Comparison of ENCODE assay signal across 1 cellular context in the genomic region with DNA sequence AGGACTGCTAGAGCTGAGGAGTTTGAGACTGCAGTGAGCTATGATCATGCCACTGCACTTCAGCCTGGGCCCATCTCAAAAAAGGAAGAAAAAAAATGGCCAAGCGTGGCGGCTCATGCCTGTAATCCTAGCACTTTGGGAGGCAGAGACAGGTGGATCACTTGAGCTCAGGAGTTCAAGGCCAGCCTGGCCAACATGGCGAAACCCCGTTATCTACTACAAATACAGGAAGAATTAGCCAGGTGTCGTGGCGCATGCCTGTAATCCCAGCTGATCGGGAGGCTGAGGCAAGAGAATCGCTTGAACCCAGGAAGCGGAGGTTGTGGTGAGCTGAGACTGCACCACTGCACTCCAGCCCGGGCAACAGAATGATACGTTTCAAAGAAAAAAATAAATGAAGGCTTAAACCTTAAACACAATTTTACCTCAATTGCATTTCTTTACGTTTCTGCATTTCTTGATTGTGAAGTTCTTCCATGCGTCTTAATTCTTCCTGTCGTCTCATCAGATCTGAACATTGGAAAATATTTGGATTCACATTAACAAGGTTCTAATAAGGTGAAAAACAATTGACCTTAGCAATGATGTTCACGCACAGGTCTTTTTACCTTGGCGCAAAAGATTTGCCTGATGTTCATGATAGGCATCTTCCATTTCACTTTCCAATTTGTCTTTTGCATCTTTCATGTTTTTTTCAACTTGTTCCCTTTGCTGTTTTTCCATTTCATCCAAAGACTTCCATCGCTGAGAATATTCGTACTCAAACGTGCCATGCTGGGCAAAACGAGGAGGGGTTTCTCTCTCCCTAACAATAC.
TF ChIP-seq lines count a peak whose summit lies in the region.

No MANE protein-coding gene starts in this region.

TF ChIP-seq in HepG2, 621 proteins besides CTCF, POLR2A, EP300 and RAD21 (continued from another document and continues in another):
- peak; percentile 72 for TF ChIP-seq ZHX1 (CRISPR knock-in tag; IDR thresholded peaks at IDR 0.05; ENCODE audit: low read depth)
- no peak for TF ChIP-seq FOXP1 (IDR thresholded peaks at IDR 0.05)
- no peak for TF ChIP-seq FOXP1 (CRISPR knock-in tag; IDR thresholded peaks at IDR 0.05)
- TF ChIP-seq ZNF367 (CRISPR knock-in tag; IDR thresholded peaks at IDR 0.05; ENCODE audit: borderline replicate concordance) = no peak
- TF ChIP-seq DBP (CRISPR knock-in tag; IDR thresholded peaks at IDR 0.05; ENCODE audit: not compliant biosample characterization) = no peak
- TF ChIP-seq REXO4 (CRISPR knock-in tag; IDR thresholded peaks at IDR 0.05; ENCODE audit: borderline replicate concordance) = no peak
- TF ChIP-seq ZNF292 (CRISPR knock-in tag; IDR thresholded peaks at IDR 0.05; ENCODE audit: borderline replicate concordance, low read depth) = no peak
- no peak for TF ChIP-seq ATAD3A (CRISPR knock-in tag; IDR thresholded peaks at IDR 0.05)
- TF ChIP-seq HNRNPUL1 (IDR thresholded peaks at IDR 0.05; ENCODE audit: low read depth, low read length) = no peak
- TF ChIP-seq, protein P1, sequence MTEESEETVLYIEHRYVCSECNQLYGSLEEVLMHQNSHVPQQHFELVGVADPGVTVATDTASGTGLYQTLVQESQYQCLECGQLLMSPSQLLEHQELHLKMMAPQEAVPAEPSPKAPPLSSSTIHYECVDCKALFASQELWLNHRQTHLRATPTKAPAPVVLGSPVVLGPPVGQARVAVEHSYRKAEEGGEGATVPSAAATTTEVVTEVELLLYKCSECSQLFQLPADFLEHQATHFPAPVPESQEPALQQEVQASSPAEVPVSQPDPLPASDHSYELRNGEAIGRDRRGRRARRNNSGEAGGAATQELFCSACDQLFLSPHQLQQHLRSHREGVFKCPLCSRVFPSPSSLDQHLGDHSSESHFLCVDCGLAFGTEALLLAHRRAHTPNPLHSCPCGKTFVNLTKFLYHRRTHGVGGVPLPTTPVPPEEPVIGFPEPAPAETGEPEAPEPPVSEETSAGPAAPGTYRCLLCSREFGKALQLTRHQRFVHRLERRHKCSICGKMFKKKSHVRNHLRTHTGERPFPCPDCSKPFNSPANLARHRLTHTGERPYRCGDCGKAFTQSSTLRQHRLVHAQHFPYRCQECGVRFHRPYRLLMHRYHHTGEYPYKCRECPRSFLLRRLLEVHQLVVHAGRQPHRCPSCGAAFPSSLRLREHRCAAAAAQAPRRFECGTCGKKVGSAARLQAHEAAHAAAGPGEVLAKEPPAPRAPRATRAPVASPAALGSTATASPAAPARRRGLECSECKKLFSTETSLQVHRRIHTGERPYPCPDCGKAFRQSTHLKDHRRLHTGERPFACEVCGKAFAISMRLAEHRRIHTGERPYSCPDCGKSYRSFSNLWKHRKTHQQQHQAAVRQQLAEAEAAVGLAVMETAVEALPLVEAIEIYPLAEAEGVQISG (CRISPR knock-in tag; IDR thresholded peaks at IDR 0.05) = peak; percentile 56
- TF ChIP-seq FOSL2 (CRISPR knock-in tag; IDR thresholded peaks at IDR 0.05) = peak; percentile 17; the same call in 1 of the 2 replicates
- no peak for TF ChIP-seq PBX3 (CRISPR knock-in tag; IDR thresholded peaks at IDR 0.05; ENCODE audit: borderline replicate concordance)
- TF ChIP-seq BCLAF1 (IDR thresholded peaks at IDR 0.05) = no peak
- TF ChIP-seq MTA1 (CRISPR knock-in tag; IDR thresholded peaks at IDR 0.05; ENCODE audit: borderline replicate concordance) = no peak
- no peak for TF ChIP-seq YEATS2 (CRISPR knock-in tag; IDR thresholded peaks at IDR 0.05; ENCODE audit: borderline replicate concordance)
- TF ChIP-seq, protein P2, sequence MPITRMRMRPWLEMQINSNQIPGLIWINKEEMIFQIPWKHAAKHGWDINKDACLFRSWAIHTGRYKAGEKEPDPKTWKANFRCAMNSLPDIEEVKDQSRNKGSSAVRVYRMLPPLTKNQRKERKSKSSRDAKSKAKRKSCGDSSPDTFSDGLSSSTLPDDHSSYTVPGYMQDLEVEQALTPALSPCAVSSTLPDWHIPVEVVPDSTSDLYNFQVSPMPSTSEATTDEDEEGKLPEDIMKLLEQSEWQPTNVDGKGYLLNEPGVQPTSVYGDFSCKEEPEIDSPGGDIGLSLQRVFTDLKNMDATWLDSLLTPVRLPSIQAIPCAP (CRISPR knock-in tag; IDR thresholded peaks at IDR 0.05; ENCODE audit: low read depth) = no peak
- TF ChIP-seq BHLHE40 (IDR thresholded peaks at IDR 0.05; ENCODE audit: low read length) = no peak
- no peak for TF ChIP-seq SMARCE1 (IDR thresholded peaks at IDR 0.05; ENCODE audit: borderline replicate concordance)
- no peak for TF ChIP-seq ZNF597 (CRISPR knock-in tag; IDR thresholded peaks at IDR 0.05)
- TF ChIP-seq HMGA1 (CRISPR knock-in tag; conservative IDR thresholded peaks at IDR 0.05) = no peak
- no peak for TF ChIP-seq ZNF543 (CRISPR knock-in tag; IDR thresholded peaks at IDR 0.05)
- 0 out of 2 replicates have a peak, but pooled peaks have one; percentile 44 for TF ChIP-seq ZFP90 (CRISPR knock-in tag; IDR thresholded peaks at IDR 0.05; ENCODE audit: borderline replicate concordance)
- no peak for TF ChIP-seq RAD51 (IDR thresholded peaks at IDR 0.05; ENCODE audit: borderline replicate concordance)
- TF ChIP-seq ESRRA (CRISPR knock-in tag; IDR thresholded peaks at IDR 0.05; ENCODE audit: low read depth) = no peak
- TF ChIP-seq CAMTA2 (CRISPR knock-in tag; IDR thresholded peaks at IDR 0.05; ENCODE audit: borderline replicate concordance) = no peak
- TF ChIP-seq KDM1A (CRISPR knock-in tag; IDR thresholded peaks at IDR 0.05) = no peak
- TF ChIP-seq, protein P3, sequence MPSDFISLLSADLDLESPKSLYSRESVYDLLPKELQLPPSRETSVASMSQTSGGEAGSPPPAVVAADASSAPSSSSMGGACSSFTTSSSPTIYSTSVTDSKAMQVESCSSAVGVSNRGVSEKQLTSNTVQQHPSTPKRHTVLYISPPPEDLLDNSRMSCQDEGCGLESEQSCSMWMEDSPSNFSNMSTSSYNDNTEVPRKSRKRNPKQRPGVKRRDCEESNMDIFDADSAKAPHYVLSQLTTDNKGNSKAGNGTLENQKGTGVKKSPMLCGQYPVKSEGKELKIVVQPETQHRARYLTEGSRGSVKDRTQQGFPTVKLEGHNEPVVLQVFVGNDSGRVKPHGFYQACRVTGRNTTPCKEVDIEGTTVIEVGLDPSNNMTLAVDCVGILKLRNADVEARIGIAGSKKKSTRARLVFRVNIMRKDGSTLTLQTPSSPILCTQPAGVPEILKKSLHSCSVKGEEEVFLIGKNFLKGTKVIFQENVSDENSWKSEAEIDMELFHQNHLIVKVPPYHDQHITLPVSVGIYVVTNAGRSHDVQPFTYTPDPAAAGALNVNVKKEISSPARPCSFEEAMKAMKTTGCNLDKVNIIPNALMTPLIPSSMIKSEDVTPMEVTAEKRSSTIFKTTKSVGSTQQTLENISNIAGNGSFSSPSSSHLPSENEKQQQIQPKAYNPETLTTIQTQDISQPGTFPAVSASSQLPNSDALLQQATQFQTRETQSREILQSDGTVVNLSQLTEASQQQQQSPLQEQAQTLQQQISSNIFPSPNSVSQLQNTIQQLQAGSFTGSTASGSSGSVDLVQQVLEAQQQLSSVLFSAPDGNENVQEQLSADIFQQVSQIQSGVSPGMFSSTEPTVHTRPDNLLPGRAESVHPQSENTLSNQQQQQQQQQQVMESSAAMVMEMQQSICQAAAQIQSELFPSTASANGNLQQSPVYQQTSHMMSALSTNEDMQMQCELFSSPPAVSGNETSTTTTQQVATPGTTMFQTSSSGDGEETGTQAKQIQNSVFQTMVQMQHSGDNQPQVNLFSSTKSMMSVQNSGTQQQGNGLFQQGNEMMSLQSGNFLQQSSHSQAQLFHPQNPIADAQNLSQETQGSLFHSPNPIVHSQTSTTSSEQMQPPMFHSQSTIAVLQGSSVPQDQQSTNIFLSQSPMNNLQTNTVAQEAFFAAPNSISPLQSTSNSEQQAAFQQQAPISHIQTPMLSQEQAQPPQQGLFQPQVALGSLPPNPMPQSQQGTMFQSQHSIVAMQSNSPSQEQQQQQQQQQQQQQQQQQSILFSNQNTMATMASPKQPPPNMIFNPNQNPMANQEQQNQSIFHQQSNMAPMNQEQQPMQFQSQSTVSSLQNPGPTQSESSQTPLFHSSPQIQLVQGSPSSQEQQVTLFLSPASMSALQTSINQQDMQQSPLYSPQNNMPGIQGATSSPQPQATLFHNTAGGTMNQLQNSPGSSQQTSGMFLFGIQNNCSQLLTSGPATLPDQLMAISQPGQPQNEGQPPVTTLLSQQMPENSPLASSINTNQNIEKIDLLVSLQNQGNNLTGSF (CRISPR knock-in tag; IDR thresholded peaks at IDR 0.05) = no peak
- TF ChIP-seq ETV5 (CRISPR knock-in tag; IDR thresholded peaks at IDR 0.05; ENCODE audit: borderline replicate concordance) = no peak
- no peak for TF ChIP-seq MIER2 (CRISPR knock-in tag; IDR thresholded peaks at IDR 0.05)
- TF ChIP-seq MYC (CRISPR knock-in tag; IDR thresholded peaks at IDR 0.05; ENCODE audit: borderline replicate concordance) = peak; percentile 35; the same call in 1 of the 2 replicates
- peak; percentile 72; the same call in 1 of the 2 replicates for TF ChIP-seq PITX1 (CRISPR knock-in tag; IDR thresholded peaks at IDR 0.05)
- no peak for TF ChIP-seq ZNF83 (CRISPR knock-in tag; IDR thresholded peaks at IDR 0.05; ENCODE audit: borderline replicate concordance)
- TF ChIP-seq DDIT3 (CRISPR knock-in tag; IDR thresholded peaks at IDR 0.05) = no peak
- no peak for TF ChIP-seq CBFB (CRISPR knock-in tag; IDR thresholded peaks at IDR 0.05)
- TF ChIP-seq ZNF7 (CRISPR knock-in tag; IDR thresholded peaks at IDR 0.05) = no peak
- TF ChIP-seq NCOA1 (CRISPR knock-in tag; IDR thresholded peaks at IDR 0.05) = no peak
- no peak for TF ChIP-seq EED (CRISPR knock-in tag; IDR thresholded peaks at IDR 0.05)
- TF ChIP-seq STAT5B (CRISPR knock-in tag; IDR thresholded peaks at IDR 0.05) = no peak
- TF ChIP-seq SRSF1 (optimal IDR thresholded peaks at IDR 0.05; ENCODE audit: low read depth, low read length) = no peak
- no peak for TF ChIP-seq PAWR (CRISPR knock-in tag; IDR thresholded peaks at IDR 0.05; ENCODE audit: borderline replicate concordance)
- TF ChIP-seq KMT2A (CRISPR knock-in tag; IDR thresholded peaks at IDR 0.05) = no peak
- no peak for TF ChIP-seq ARNTL (CRISPR knock-in tag; IDR thresholded peaks at IDR 0.05)
- no peak for TF ChIP-seq ARNT (IDR thresholded peaks at IDR 0.05)
- no peak for TF ChIP-seq FIP1L1 (IDR thresholded peaks at IDR 0.05; ENCODE audit: borderline replicate concordance, insufficient read depth, low read depth, low read length)
